ENCODE assay signal across 8 cellular contexts in the genomic region with DNA sequence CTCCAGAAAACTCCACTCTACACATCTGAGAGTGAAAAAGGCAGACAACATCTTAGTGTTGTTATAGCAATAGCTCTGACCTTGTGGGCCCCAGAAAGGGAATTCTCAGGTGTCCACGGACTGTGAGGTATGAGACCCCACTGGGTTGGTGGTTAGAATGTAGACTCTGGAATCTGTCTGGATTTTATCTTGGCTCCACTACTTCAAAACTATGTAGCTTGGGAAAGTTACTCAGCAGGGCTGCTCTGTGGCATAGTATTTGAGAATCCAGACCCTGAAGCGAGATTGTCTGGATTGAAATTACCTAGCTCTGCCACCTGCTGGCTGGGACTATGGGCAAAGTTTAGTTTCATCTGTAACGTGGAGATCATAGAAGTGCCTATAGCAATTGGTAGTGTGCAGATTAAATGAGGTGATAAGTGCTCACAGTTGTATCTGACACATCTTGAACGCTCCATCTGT. TPM values are rescaled to one million over a fixed set of nuclear protein-coding genes. Genes with fewer than 3 reads are reported as not detected.
A peak's percentile ranks its signal among the peaks of the same experiment; 100 is the strongest.
DNase-seq lines count a peak whose midpoint lies in the region; ATAC-seq and TF ChIP-seq lines count a peak whose summit lies in the region.

No MANE protein-coding gene starts in this region.

- no peak overlapping the region for H3K4me3 Mint-ChIP-seq in activated naive CD8-positive, alpha-beta T cell treated with anti-CD3 and anti-CD28 coated beads for 36 hours

- H4K20me1 ChIP-seq in PC-3 (ENCODE audit: low read length), result 0 out of 2 replicates have a peak, but pooled peaks cover 4% of the 10 kb centered on the region

- no peaks in the 10 kb centered on the region for H3K9me3 Mint-ChIP-seq in activated naive CD8-positive, alpha-beta T cell treated with anti-CD3 and anti-CD28 coated beads for 36 hours

- TF ChIP-seq CTCF in PC-3 (conservative IDR thresholded peaks at IDR 0.05; ENCODE audit: low read depth, low read length), result peak; percentile 73

- H3K27me3 ChIP-seq in PC-3 (ENCODE audit: low read length), result no peaks in the 10 kb centered on the region

- intact Hi-C loops in PC-3 (cut with micrococcal nuclease), result loop anchor here (1.0 to 5.0 kb wide), 2 partner anchors 60 to 258 kb away; no protein-coding TSS in a partner anchor
- intact Hi-C loops in posterior vena cava (cut with DNase I), result no loop called here

- no peak overlapping the region for H2AFZ ChIP-seq in PC-3 (ENCODE audit: low read length)

- peaks cover 58% of the 10 kb centered on the region for H3K4me1 Mint-ChIP-seq in activated naive CD8-positive, alpha-beta T cell treated with anti-CD3 and anti-CD28 coated beads for 36 hours

- peaks cover 15% of the 10 kb centered on the region for H3K36me3 Mint-ChIP-seq in activated naive CD8-positive, alpha-beta T cell treated with anti-CD3 and anti-CD28 coated beads for 36 hours

- no peak overlapping the region for H3K4me2 ChIP-seq in PC-3 (ENCODE audit: low read length)

- H3K79me2 ChIP-seq in PC-3 (ENCODE audit: low read length), result 0 out of 2 replicates have a peak, but pooled peaks cover 5% of the 10 kb centered on the region

- H3K27ac Mint-ChIP-seq in activated naive CD8-positive, alpha-beta T cell treated with anti-CD3 and anti-CD28 coated beads for 36 hours, result peak overlapping the region; percentile 26

- H3K9ac ChIP-seq in PC-3 (ENCODE audit: low read length), result no peak overlapping the region

- no peaks in the 10 kb centered on the region for H3K36me3 ChIP-seq in PC-3 (ENCODE audit: low read depth, low read length)

- no peaks in the 10 kb centered on the region for H3F3A ChIP-seq in PC-3 (ENCODE audit: low read length, unreplicated experiment)

- H3K9me2 ChIP-seq in PC-3 (replicated peaks; ENCODE audit: low read length), result no peaks in the 10 kb centered on the region

- peak; percentile 10 to 36 (median 30) for DNase-seq in activated CD4-positive, CD25-positive, alpha-beta regulatory T cell (lab: John Stamatoyannopoulos, UW)
- DNase-seq in activated CD4-positive, CD25-positive, alpha-beta regulatory T cell treated with anti-CD3 and anti-CD28 coated beads, Interleukin-2, amount 50 U/mL, for 72 hours, result no peak
- DNase-seq in PC-3 (peak; percentile 60), islet precursor cell (peak; percentile 78), posterior vena cava (ENCODE audit: low spot score) (no peak)
- DNase-seq in activated naive CD8-positive, alpha-beta T cell treated with anti-CD3 and anti-CD28 coated beads for 36 hours, result peak; percentile 38
- DNase-seq in stimulated activated naive CD4-positive, alpha-beta T cell treated with Interleukin-2 at 50 U/mL for 16 hours (lab: John Stamatoyannopoulos, UW), result peak; percentile 27

- no TSS peak for BruUV-seq in PC-3 (replicated peaks; lab: Mats Ljungman, UMichigan)

- ATAC-seq in PC-3 (peak; percentile 90), GM18907 (IDR thresholded peaks at IDR 0.05; ENCODE audit: unreplicated experiment) (no peak)

- CTCF ChIA-PET in PC-3 (lab: Charles Lee), result interaction anchor here (0.6 kb wide), 1 partner anchor 22 kb away, joined by 4 read pairs; no protein-coding TSS in a partner anchor

- POLR2A ChIA-PET in PC-3 (lab: Charles Lee; ENCODE audit: unreplicated experiment), result interaction anchor here (0.6 kb wide), 1 partner anchor 61 kb away, joined by 4 read pairs; no protein-coding TSS in a partner anchor

- no peaks in the 10 kb centered on the region for H3K27me3 Mint-ChIP-seq in activated naive CD8-positive, alpha-beta T cell treated with anti-CD3 and anti-CD28 coated beads for 36 hours

- no peak overlapping the region for H3K4me3 ChIP-seq in PC-3 (ENCODE audit: low read length)

- no peaks in the 10 kb centered on the region for H3K4me1 ChIP-seq in PC-3 (ENCODE audit: insufficient read depth, low read length)

- H3K27ac ChIP-seq in PC-3 (ENCODE audit: low read length), result no peak overlapping the region

- H3K9me3 ChIP-seq in PC-3 (ENCODE audit: low read length), result no peaks in the 10 kb centered on the region

RNA-seq across cellular contexts. Expression of a gene that starts 25.8 kb away (rescaled TPM):
- total RNA-seq in PC-3 (2014; rRNA removed), result 9.4 and 13.8 TPM in 2 replicates
- 10 to 100 TPM; 47.3 to 57.5 TPM for total RNA-seq in activated naive CD8-positive, alpha-beta T cell treated with anti-CD3 and anti-CD28 coated beads for 36 hours
- 10 to 100 TPM; 41.7 to 46.3 TPM for total RNA-seq in posterior vena cava

Comparison
In these comparisons a context has a peak if more than half of its experiments do, and no peak if none do; other contexts are left out.
1. DNase-seq: peak in activated CD4-positive, CD25-positive, alpha-beta regulatory T cell (4 of 4), PC-3 (single experiment), activated naive CD8-positive, alpha-beta T cell treated with anti-CD3 and anti-CD28 coated beads for 36 hours (single experiment), islet precursor cell (single experiment) and stimulated activated naive CD4-positive, alpha-beta T cell treated with Interleukin-2 at 50 U/mL for 16 hours (single experiment); none in activated CD4-positive, CD25-positive, alpha-beta regulatory T cell treated with anti-CD3 and anti-CD28 coated beads, Interleukin-2, amount 50 U/mL, for 72 hours (single experiment) and posterior vena cava (single experiment).